In the genomic region with DNA sequence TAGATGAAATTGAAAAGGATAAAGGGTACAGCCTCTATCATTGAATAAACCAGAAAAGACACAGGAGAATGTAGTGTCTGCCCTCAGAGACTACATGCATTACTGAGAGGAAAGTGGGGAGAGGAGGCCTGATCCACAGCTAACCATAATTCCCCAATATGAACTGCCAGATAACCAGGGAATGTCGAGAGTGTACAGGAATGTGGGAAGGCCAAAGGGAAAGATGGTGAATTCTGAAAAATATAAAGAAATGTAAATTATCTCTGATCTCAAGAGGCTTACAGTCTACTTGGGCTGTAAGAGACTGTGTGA, we compare ENCODE assay signal across 11 cellular contexts. TPM values are rescaled to one million over a fixed set of nuclear protein-coding genes. Genes with fewer than 3 reads are reported as not detected.
DNase-seq lines count a peak whose midpoint lies in the region; ATAC-seq and TF ChIP-seq lines count a peak whose summit lies in the region.
"Had no signal": no experiment of that assay in that cellular context is flagged by ENCODE, and none has a peak within 500 bp of the region (broad histone marks: within the 10 kb centered on the region; RNA-seq: fewer than 3 reads in every experiment).

No MANE protein-coding gene starts in this region.

- H4K20me1 ChIP-seq in OCI-LY1 (ENCODE audit: insufficient read depth, low read length): no peaks in the 10 kb centered on the region

- no peaks in the 10 kb centered on the region for H3F3A ChIP-seq in OCI-LY1 (ENCODE audit: insufficient read depth, low read length)

- H2AFZ ChIP-seq in OCI-LY1 (ENCODE audit: low read length): no peak overlapping the region
- no peak overlapping the region for H2AFZ ChIP-seq in parathyroid adenoma

- peaks cover 26% of the 10 kb centered on the region for H3K4me1 Mint-ChIP-seq in chondrocyte (ENCODE audit: low read depth)

- no peaks in the 10 kb centered on the region for H3K27me3 Mint-ChIP-seq in chondrocyte (ENCODE audit: low read depth)

- H3K9me2 ChIP-seq in OCI-LY1 (ENCODE audit: low read depth, low read length): no peaks in the 10 kb centered on the region

- TF ChIP-seq CTCF in AG10803 (conservative IDR thresholded peaks at IDR 0.05; ENCODE audit: low read length) (no peak), OCI-LY1 (IDR thresholded peaks at IDR 0.05; ENCODE audit: low read length) (no peak), chondrocyte (IDR thresholded peaks at IDR 0.05) (no peak), parathyroid adenoma (IDR thresholded peaks at IDR 0.05) (no peak)

- H3K36me3 Mint-ChIP-seq in chondrocyte (ENCODE audit: low read depth): peaks cover 3% of the 10 kb centered on the region
- H3K36me3 Mint-ChIP-seq: CD4-positive, CD25-positive, alpha-beta regulatory T cell had no signal

- H3K9me3 ChIP-seq in OCI-LY1 (ENCODE audit: low read length): no peaks in the 10 kb centered on the region
- H3K9me3 ChIP-seq in parathyroid adenoma (ENCODE audit: control insufficient read depth, low read length): no peaks in the 10 kb centered on the region
- H3K9me3 ChIP-seq: body of pancreas had no signal

- no peak overlapping the region for H3K4me2 ChIP-seq in OCI-LY1 (ENCODE audit: low read length)
- no peak overlapping the region for H3K4me2 ChIP-seq in parathyroid adenoma (ENCODE audit: low read length)

- DNase-seq in AG10803 (ENCODE audit: low read depth) (no peak), chondrocyte (ENCODE audit: low spot score) (no peak), DMS114 treated with DMSO at 0.1 percent for 48 hours (lab: John Stamatoyannopoulos, UW; ENCODE audit: unreplicated experiment) (no peak), globus pallidus (ENCODE audit: low spot score) (no peak), NCI-H345 treated with DMSO at 0.1 percent for 48 hours (lab: John Stamatoyannopoulos, UW; ENCODE audit: unreplicated experiment) (no peak)
- DNase-seq: body of pancreas, NCI-H526 had no signal

- 0 out of 2 replicates have a peak overlapping the region, but pooled peaks have one; percentile 3 for H3K4me3 ChIP-seq in AG10803 (ENCODE audit: low read length)
- H3K4me3 ChIP-seq in OCI-LY1 (ENCODE audit: low read depth, low read length, poor library complexity, severe bottlenecking): no peak overlapping the region
- H3K4me3 ChIP-seq in parathyroid adenoma (ENCODE audit: low read depth, low read length): no peak overlapping the region
- H3K4me3 ChIP-seq: body of pancreas had no signal

- peaks cover 77% of the 10 kb centered on the region for H3K79me2 ChIP-seq in OCI-LY1 (ENCODE audit: insufficient read depth, low read length)
- H3K79me2 ChIP-seq in parathyroid adenoma: no peaks in the 10 kb centered on the region

- no peak for ATAC-seq in HG02610 (IDR thresholded peaks at IDR 0.05; ENCODE audit: unreplicated experiment)

- no peaks in the 10 kb centered on the region for H3K9me3 Mint-ChIP-seq in chondrocyte (ENCODE audit: low read depth)

- H3K27ac ChIP-seq in OCI-LY1 (ENCODE audit: low read depth, low read length, poor library complexity, severe bottlenecking): peak overlapping the region; percentile 43
- H3K27ac ChIP-seq in parathyroid adenoma: peak overlapping the region; percentile 54

- peaks cover 11% of the 10 kb centered on the region; the same call in 1 of the 2 replicates for H3K36me3 ChIP-seq in OCI-LY1 (ENCODE audit: insufficient read depth, low read length)
- no peaks in the 10 kb centered on the region for H3K36me3 ChIP-seq in parathyroid adenoma (ENCODE audit: control insufficient read depth, insufficient read depth, low read length)

- peak overlapping the region; percentile 92 for H3K27ac Mint-ChIP-seq in chondrocyte (ENCODE audit: unreplicated experiment)

- H3K4me3 Mint-ChIP-seq in chondrocyte (ENCODE audit: unreplicated experiment): no peak overlapping the region
- H3K4me3 Mint-ChIP-seq: CD4-positive, CD25-positive, alpha-beta regulatory T cell had no signal

- no peaks in the 10 kb centered on the region for H3K27me3 ChIP-seq in OCI-LY1 (ENCODE audit: insufficient read depth, low read length)
- H3K27me3 ChIP-seq in parathyroid adenoma (ENCODE audit: control insufficient read depth, insufficient read depth, low read length): no peaks in the 10 kb centered on the region
- H3K27me3 ChIP-seq: body of pancreas had no signal

- peaks cover 79% of the 10 kb centered on the region for H3K4me1 ChIP-seq in OCI-LY1 (ENCODE audit: insufficient read depth, low read length, severe bottlenecking)
- no peaks in the 10 kb centered on the region for H3K4me1 ChIP-seq in parathyroid adenoma

- H3K9ac ChIP-seq in OCI-LY1 (ENCODE audit: low read length): no peak overlapping the region
- H3K9ac ChIP-seq in parathyroid adenoma: no peak overlapping the region

RNA-seq across cellular contexts. Expression of a gene that starts 22.3 kb away (rescaled TPM):
- 141 to 192 TPM (median 172 TPM) in 3 replicates for total RNA-seq in chondrocyte
